In genomic region chr11:108886608-108887007, GRCh38 we compare ENCODE assay signal across 1 cellular context.
TF ChIP-seq lines count a peak whose summit lies in the region.

No MANE protein-coding gene starts in this region.

TF ChIP-seq in HCT116, 20 proteins besides CTCF, POLR2A, EP300 and RAD21 (continued from another document):
- no peak for TF ChIP-seq REST (IDR thresholded peaks at IDR 0.05; ENCODE audit: low read depth)
- TF ChIP-seq SP1 (IDR thresholded peaks at IDR 0.05; ENCODE audit: low read depth) = peak; percentile 24
TF ChIP-seq in HCT116: peak in this region for 5.
